20 cellular contexts compared by ENCODE assay signal in genomic region chr4:113835005-113835404, GRCh38.
DNase-seq lines count a peak whose midpoint lies in the region; ATAC-seq and TF ChIP-seq lines count a peak whose summit lies in the region.
"Had no signal": no experiment of that assay in that cellular context is flagged by ENCODE, and none has a peak within 500 bp of the region (broad histone marks: within the 10 kb centered on the region; RNA-seq: fewer than 3 reads in every experiment).

No MANE protein-coding gene starts in this region.

- no peak for TF ChIP-seq CTCF in endothelial cell (IDR thresholded peaks at IDR 0.05; ENCODE audit: unreplicated experiment)
- TF ChIP-seq CTCF in CD8-positive, alpha-beta T cell (IDR thresholded peaks at IDR 0.05): no peak

- no peak overlapping the region for H2BK5ac ChIP-seq in mesendoderm (ENCODE audit: low read length)

- no CpG with 5 or more reads among the region's 1 CpG for WGBS in mesendoderm (ENCODE audit: extremely low coverage, insufficient coverage, low lambda C conversion rate)

- CTCF ChIA-PET in CD8-positive, alpha-beta T cell (lab: Charles Lee): no interaction called here

- no peak overlapping the region for H3K9ac ChIP-seq in mesendoderm (ENCODE audit: low read length)

- no peaks in the 10 kb centered on the region for H3K79me2 ChIP-seq in mesendoderm (ENCODE audit: control insufficient read depth, insufficient read depth, low read length)

- no peaks in the 10 kb centered on the region for H3K36me3 Mint-ChIP-seq in endothelial cell (ENCODE audit: low read depth, unreplicated experiment)
- H3K36me3 Mint-ChIP-seq in CD8-positive, alpha-beta T cell: no peaks in the 10 kb centered on the region
- H3K36me3 Mint-ChIP-seq: activated naive CD4-positive, alpha-beta T cell treated with anti-CD3 and anti-CD28 coated beads, Interleukin-2, amount 10 ng/mL, durations not matched to agents 7 days and 5 days had no signal

- no peaks in the 10 kb centered on the region for H3K27me3 ChIP-seq in mesendoderm (ENCODE audit: insufficient read depth, low read length, poor library complexity)
- H3K27me3 ChIP-seq in CD8-positive, alpha-beta T cell (ENCODE audit: insufficient read depth, low read length): no peaks in the 10 kb centered on the region
- H3K27me3 ChIP-seq: sigmoid colon had no signal

- H3K36me3 ChIP-seq in mesendoderm (ENCODE audit: control insufficient read depth, insufficient read depth, low read length): no peaks in the 10 kb centered on the region
- H3K36me3 ChIP-seq in CD8-positive, alpha-beta T cell (ENCODE audit: insufficient read depth, low read length): no peaks in the 10 kb centered on the region
- H3K36me3 ChIP-seq: sigmoid colon had no signal

- no peak overlapping the region for H3K27ac ChIP-seq in mesendoderm (ENCODE audit: low read depth, low read length)
- H3K27ac ChIP-seq in CD8-positive, alpha-beta T cell (ENCODE audit: low read depth, low read length): no peak overlapping the region
- H3K27ac ChIP-seq: sigmoid colon had no signal

- H3K79me1 ChIP-seq in mesendoderm (ENCODE audit: low read length): no peaks in the 10 kb centered on the region

- H3K4me3 Mint-ChIP-seq in endothelial cell (ENCODE audit: unreplicated experiment): no peak overlapping the region
- H3K4me3 Mint-ChIP-seq in CD8-positive, alpha-beta T cell: no peak overlapping the region
- H3K4me3 Mint-ChIP-seq: activated naive CD4-positive, alpha-beta T cell treated with anti-CD3 and anti-CD28 coated beads, Interleukin-2, amount 10 ng/mL, durations not matched to agents 7 days and 5 days; activated T-cell treated with anti-CD3 and anti-CD28 coated beads, Interleukin-2, amount 50 U/mL, for 24 hours had no signal

- no peak overlapping the region for H3K27ac Mint-ChIP-seq in endothelial cell (ENCODE audit: unreplicated experiment)
- no peak overlapping the region for H3K27ac Mint-ChIP-seq in CD8-positive, alpha-beta T cell
- H3K27ac Mint-ChIP-seq: activated naive CD4-positive, alpha-beta T cell treated with anti-CD3 and anti-CD28 coated beads, Interleukin-2, amount 10 ng/mL, durations not matched to agents 7 days and 5 days; activated T-cell treated with anti-CD3 and anti-CD28 coated beads, Interleukin-2, amount 50 U/mL, for 24 hours had no signal

- no peaks in the 10 kb centered on the region for H3K4me1 ChIP-seq in mesendoderm (ENCODE audit: control insufficient read depth, low read depth, low read length)
- peaks cover 6% of the 10 kb centered on the region for H3K4me1 ChIP-seq in CD8-positive, alpha-beta T cell (ENCODE audit: insufficient read depth, low read length)
- H3K4me1 ChIP-seq: sigmoid colon had no signal

- no peak overlapping the region for H3K4me3 ChIP-seq in mesendoderm (ENCODE audit: low read length)
- no peak overlapping the region for H3K4me3 ChIP-seq in CD8-positive, alpha-beta T cell (ENCODE audit: low read depth, low read length)
- H3K4me3 ChIP-seq: sigmoid colon had no signal

- H2BK15ac ChIP-seq in mesendoderm (replicated peaks; ENCODE audit: low read depth): no peak overlapping the region

- peaks cover 3% of the 10 kb centered on the region for H3K4me1 Mint-ChIP-seq in endothelial cell (ENCODE audit: unreplicated experiment)
- peaks cover 8% of the 10 kb centered on the region for H3K4me1 Mint-ChIP-seq in CD8-positive, alpha-beta T cell (ENCODE audit: low read depth)
- H3K4me1 Mint-ChIP-seq: activated naive CD4-positive, alpha-beta T cell treated with anti-CD3 and anti-CD28 coated beads, Interleukin-2, amount 10 ng/mL, durations not matched to agents 7 days and 5 days had no signal

- no peak overlapping the region for H3K4me2 ChIP-seq in mesendoderm (ENCODE audit: low read length)

- no peak overlapping the region for H4K8ac ChIP-seq in mesendoderm (ENCODE audit: low read depth, low read length)

- intact Hi-C loops in CD8-positive, alpha-beta T cell (cut with DNase I, micrococcal nuclease): no loop called here

- H3K9me3 Mint-ChIP-seq in endothelial cell (ENCODE audit: unreplicated experiment): no peaks in the 10 kb centered on the region
- H3K9me3 Mint-ChIP-seq in CD8-positive, alpha-beta T cell: no peaks in the 10 kb centered on the region
- H3K9me3 Mint-ChIP-seq: activated naive CD4-positive, alpha-beta T cell treated with anti-CD3 and anti-CD28 coated beads, Interleukin-2, amount 10 ng/mL, durations not matched to agents 7 days and 5 days; activated T-cell treated with anti-CD3 and anti-CD28 coated beads, Interleukin-2, amount 50 U/mL, for 24 hours had no signal

- DNase-seq in Daoy (ENCODE audit: low read depth): peak; percentile 17
- DNase-seq in RPMI7951 (ENCODE audit: low read depth): peak; percentile 13
- DNase-seq in endothelial cell (ENCODE audit: low spot score): peak; percentile 7
- DNase-seq in mesendoderm: peak; percentile 35
- DNase-seq in SIG-M5 (lab: John Stamatoyannopoulos, UW): no peak
- no peak for DNase-seq in OCI-M1 (lab: John Stamatoyannopoulos, UW)
- no peak for DNase-seq in CD8-positive, alpha-beta T cell
- DNase-seq: activated CD4-positive, alpha-beta T cell treated with anti-CD3 and anti-CD28 coated beads, Interleukin-2, amount 50 U/mL, for 4 hours; activated naive CD4-positive, alpha-beta T cell treated with anti-CD3 and anti-CD28 coated beads, Interleukin-2, amount 10 ng/mL, durations not matched to agents 7 days and 5 days; activated T-cell treated with anti-CD3 and anti-CD28 coated beads, Interleukin-2, amount 50 U/mL, for 24 hours; Calu3; effector memory CD4-positive, alpha-beta T cell; GDM1; KBM-7; NCI-H1092; NCI-H2107; NCI-H748 treated with DMSO at 0.1 percent for 48 hours; sigmoid colon; stimulated activated CD4-positive, alpha-beta T cell treated with anti-CD3 and anti-CD28 coated beads, Interleukin-4, amount 100 ng/mL, for 1 hour had no signal

- no peak overlapping the region for H3K56ac ChIP-seq in mesendoderm (ENCODE audit: low read length)

- no peak overlapping the region for H3K4ac ChIP-seq in mesendoderm (ENCODE audit: low read depth, low read length)

- H3K9me3 ChIP-seq in CD8-positive, alpha-beta T cell (ENCODE audit: low read length): no peaks in the 10 kb centered on the region
- H3K9me3 ChIP-seq: sigmoid colon had no signal

- H2BK120ac ChIP-seq in mesendoderm (ENCODE audit: low read depth, low read length): no peak overlapping the region

- POLR2A ChIA-PET in CD8-positive, alpha-beta T cell (lab: Charles Lee): no interaction called here

- H3K23ac ChIP-seq in mesendoderm (ENCODE audit: low read length): no peak overlapping the region

- no peak overlapping the region for H4K5ac ChIP-seq in mesendoderm (ENCODE audit: low read length)

- H2AK5ac ChIP-seq in mesendoderm (ENCODE audit: low read length): no peak overlapping the region

- no peaks in the 10 kb centered on the region for H3K27me3 Mint-ChIP-seq in endothelial cell (ENCODE audit: unreplicated experiment)
- no peaks in the 10 kb centered on the region for H3K27me3 Mint-ChIP-seq in CD8-positive, alpha-beta T cell (ENCODE audit: low read depth)
- H3K27me3 Mint-ChIP-seq: activated naive CD4-positive, alpha-beta T cell treated with anti-CD3 and anti-CD28 coated beads, Interleukin-2, amount 10 ng/mL, durations not matched to agents 7 days and 5 days; activated T-cell treated with anti-CD3 and anti-CD28 coated beads, Interleukin-2, amount 50 U/mL, for 24 hours had no signal

- ATAC-seq in GM18868 (IDR thresholded peaks at IDR 0.05; ENCODE audit: unreplicated experiment): no peak
- ATAC-seq in CD8-positive, alpha-beta T cell: no peak

- no peak overlapping the region for H3K18ac ChIP-seq in mesendoderm (ENCODE audit: low read length)

Comparison
In these comparisons a context has a peak if more than half of its experiments do, and no peak if none do; other contexts are left out.
1. DNase-seq: peak in Daoy (single experiment), RPMI7951 (single experiment), endothelial cell (single experiment) and mesendoderm (single experiment); none in SIG-M5 (single experiment), OCI-M1 (single experiment) and CD8-positive, alpha-beta T cell (0 of 7).